In genomic region chr3:185768578-185768982, GRCh38 we compare ENCODE assay signal across 8 cellular contexts. TPM values are rescaled to one million over a fixed set of nuclear protein-coding genes. Genes with fewer than 3 reads are reported as not detected.
DNase-seq lines count a peak whose midpoint lies in the region; ATAC-seq, FAIRE-seq and TF ChIP-seq lines count a peak whose summit lies in the region.
"Not testable (repeated sequence)": the region's sequence is repeated elsewhere in the genome, so short reads cannot be mapped to it uniquely, and the experiment has no call there.

No MANE protein-coding gene starts in this region.

- dilution Hi-C loops in endothelial cell of umbilical vein (cut with MboI; ENCODE audit: extremely low pct_ligation_motif_present, low sequenced_read_pairs) = not testable (repeated sequence)

- not testable (repeated sequence) for H4K20me1 ChIP-seq in endothelial cell of umbilical vein (replicated peaks; ENCODE audit: control insufficient read depth, extremely low read depth, insufficient read depth, low read length)

- H3K4me2 ChIP-seq in endothelial cell of umbilical vein (ENCODE audit: insufficient read depth, low read length) = not testable (repeated sequence)

- intact Hi-C loops in endothelial cell of umbilical vein (cut with micrococcal nuclease) = loop anchor here (1.0 kb wide), 4 partner anchors 34 to 108 kb away; no protein-coding TSS in a partner anchor
- intact Hi-C loops in lower lobe of right lung (cut with DNase I) = loop anchor here (10.0 kb wide), 1 partner anchor 94 kb away; no protein-coding TSS in a partner anchor

- H3K36me3 ChIP-seq in SJCRH30; endothelial cell of umbilical vein (ENCODE audit: control insufficient read depth in 2 of 2, extremely low read depth in 1 of 2, insufficient read depth in 2 of 2, low read length in 2 of 2); lower lobe of right lung: not testable (repeated sequence)

- peak; percentile 76 for TF ChIP-seq CTCF in AG10803 (conservative IDR thresholded peaks at IDR 0.05; ENCODE audit: low read length)
- TF ChIP-seq CTCF in endothelial cell of umbilical vein (IDR thresholded peaks at IDR 0.05; ENCODE audit: extremely low read depth in 1 of 2, insufficient read depth in 1 of 2, low read depth in 1 of 2, low read length in 2 of 2) = peak; percentile 51 to 55
- peak; percentile 84 for TF ChIP-seq CTCF in lower lobe of right lung (IDR thresholded peaks at IDR 0.05)

- not testable (repeated sequence) for FAIRE-seq in endothelial cell of umbilical vein (lab: Jason Lieb, UNC)

- POLR2A ChIA-PET in endothelial cell of umbilical vein (lab: Charles Lee) = interaction anchor here (0.9 to 1.0 kb wide), 2 partner anchors 34 to 108 kb away, joined by 3 read pairs; no protein-coding TSS in a partner anchor

- H3K9ac ChIP-seq in endothelial cell of umbilical vein (replicated peaks; ENCODE audit: extremely low read depth, insufficient read depth, low read length) = not testable (repeated sequence)

- H3K27me3 ChIP-seq in SJCRH30; endothelial cell of umbilical vein (ENCODE audit: control insufficient read depth in 2 of 2, insufficient read depth in 2 of 2, low read length in 2 of 2); lower lobe of right lung (ENCODE audit: low read depth): not testable (repeated sequence)

- peaks cover 91% of the 10 kb centered on the region for H3K79me2 ChIP-seq in endothelial cell of umbilical vein (ENCODE audit: control insufficient read depth, insufficient read depth, low read length)

- ATAC-seq in GM19351 (IDR thresholded peaks at IDR 0.05; ENCODE audit: unreplicated experiment) = peak; percentile 65
- peak in 1 of 2 donors; percentile 68 for ATAC-seq in lower lobe of right lung

- not testable (repeated sequence) for BruUV-seq in endothelial cell of umbilical vein (replicated peaks; lab: Mats Ljungman, UMichigan)

- not testable (repeated sequence) for H2AFZ ChIP-seq in endothelial cell of umbilical vein (ENCODE audit: low read depth, low read length)

- TF ChIP-seq POLR2A in endothelial cell of umbilical vein (IDR thresholded peaks at IDR 0.05; ENCODE audit: low read depth, low read length) = not testable (repeated sequence)

- H3K9me3 ChIP-seq in SJCRH30 (replicated peaks); endothelial cell of umbilical vein (replicated peaks; ENCODE audit: control insufficient read depth, insufficient read depth, low read length); lower lobe of right lung: not testable (repeated sequence)

- H3K4me1 ChIP-seq in SJCRH30 (peaks cover 12% of the 10 kb centered on the region; the same call in 1 of the 2 replicates), endothelial cell of umbilical vein (ENCODE audit: control insufficient read depth, extremely low read depth, insufficient read depth, low read length) (peaks cover 44% of the 10 kb centered on the region), lower lobe of right lung (peaks cover 35% of the 10 kb centered on the region)

- H3K9me1 ChIP-seq in endothelial cell of umbilical vein (replicated peaks; ENCODE audit: control insufficient read depth, extremely low read depth, insufficient read depth, low read length) = not testable (repeated sequence)

- H3K27ac ChIP-seq in SJCRH30; endothelial cell of umbilical vein (ENCODE audit: insufficient read depth, low read depth, low read length); lower lobe of right lung: not testable (repeated sequence)

- peak; percentile 56 for DNase-seq in AG10803 (ENCODE audit: low read depth)
- peak; percentile 76 for DNase-seq in NCI-H146 (lab: John Stamatoyannopoulos, UW)
- DNase-seq in SJCRH30 = peak; percentile 43 to 73
- peak; percentile 23 for DNase-seq in activated T-cell treated with anti-CD3 and anti-CD28 coated beads for 48 hours (ENCODE audit: low read depth)
- DNase-seq in endothelial cell of umbilical vein (ENCODE audit: low read depth, low spot score) = peak; percentile 76
- DNase-seq in lower lobe of right lung = not testable (repeated sequence)
- peak; percentile 63 to 65 for DNase-seq in stimulated activated CD4-positive, alpha-beta T cell treated with anti-CD3 and anti-CD28 coated beads, Interleukin-2, amount 100 ng/mL, for 48 hours

- H3K4me3 ChIP-seq in AG10803 (ENCODE audit: low read length); SJCRH30; endothelial cell of umbilical vein (replicated peaks in 1 of 3; ENCODE audit: insufficient read depth in 1 of 3, low read depth in 1 of 3, low read length in 3 of 3); lower lobe of right lung: not testable (repeated sequence)

- CTCF ChIA-PET in endothelial cell of umbilical vein (lab: Charles Lee) = interaction anchor here (0.5 to 13.5 kb wide), 47 partner anchors 8 to 209 kb away, joined by 3 to 347 read pairs (median 6); no protein-coding TSS in a partner anchor

RNA-seq across cellular contexts. Expression of gene IGF2BP2, which starts 56.3 kb away (rescaled TPM):
- 45.8 and 50.6 TPM in 2 replicates for total RNA-seq in SJCRH30 (2014; rRNA removed; shearing (Covaris generic))
- total RNA-seq in endothelial cell of umbilical vein = 122 and 130 TPM in 2 replicates
- polyA plus RNA-seq in endothelial cell of umbilical vein = 5.6 and 10.7 TPM in 2 replicates
- polyA plus RNA-seq in endothelial cell of umbilical vein (2011; cell fraction: cytosol; rRNA removed) = 9.5 and 13.7 TPM in 2 replicates
- 54.7 and 55.9 TPM in 2 replicates for polyA plus RNA-seq in endothelial cell of umbilical vein (2011; cell fraction: nucleus; rRNA removed)
- 54.0 and 70.9 TPM in 2 replicates for polyA plus RNA-seq in endothelial cell of umbilical vein (2012)
- polyA minus RNA-seq in endothelial cell of umbilical vein = 21.9 and 36.3 TPM in 2 replicates
- 0.31 TPM for polyA minus RNA-seq in endothelial cell of umbilical vein (2011; cell fraction: cytosol; rRNA and poly(A)+ RNA removed)
- polyA minus RNA-seq in endothelial cell of umbilical vein (2011; cell fraction: nucleus; rRNA and poly(A)+ RNA removed) = 114 and 115 TPM in 2 replicates
- 19.4 TPM for total RNA-seq in lower lobe of right lung
